In the genomic region with DNA sequence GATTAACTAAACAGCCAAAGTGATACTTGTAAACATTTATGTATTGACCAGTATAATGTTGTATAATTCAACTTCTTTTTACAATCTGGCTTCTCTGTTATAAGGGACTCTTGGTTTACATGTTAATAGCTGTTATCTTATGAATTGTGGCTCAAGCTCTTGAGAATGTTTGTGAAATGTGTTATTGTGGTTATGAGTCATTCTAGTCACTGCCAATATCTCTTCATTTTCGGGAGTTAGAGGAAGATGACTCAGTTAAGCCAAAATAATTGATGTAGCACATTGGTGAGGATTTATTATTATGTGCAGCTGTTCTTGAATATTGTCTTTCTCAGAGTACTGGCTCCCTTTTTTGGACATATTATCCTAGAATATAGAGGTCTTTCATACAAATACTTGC, we compare ENCODE assay signal across 8 cellular contexts.
DNase-seq lines count a peak whose midpoint lies in the region; ATAC-seq lines count a peak whose summit lies in the region.

No MANE protein-coding gene starts in this region.

- no peak overlapping the region for H3K4me3 ChIP-seq in SJCRH30

- H3K27me3 Mint-ChIP-seq in activated T-helper 2 cell treated with anti-CD3 and anti-CD28 coated beads, Interferon-gamma antibody, Interleukin-2, Interleukin-4, amounts not matched to agents 10 μg/mL and 5 μg/mL and 100 μg/mL, durations not matched to agents 14 hours and 24 hours and 36 hours (ENCODE audit: low read depth), result peaks cover 2% of the 10 kb centered on the region

- H3K27ac ChIP-seq in SJCRH30, result peak overlapping the region; percentile 83

- H3K27me3 ChIP-seq in SJCRH30, result no peaks in the 10 kb centered on the region

- no peaks in the 10 kb centered on the region for H3K9me3 Mint-ChIP-seq in activated T-helper 2 cell treated with anti-CD3 and anti-CD28 coated beads, Interferon-gamma antibody, Interleukin-2, Interleukin-4, amounts not matched to agents 10 μg/mL and 5 μg/mL and 100 μg/mL, durations not matched to agents 14 hours and 24 hours and 36 hours

- no peak overlapping the region for H3K27ac Mint-ChIP-seq in activated T-helper 2 cell treated with anti-CD3 and anti-CD28 coated beads, Interferon-gamma antibody, Interleukin-2, Interleukin-4, amounts not matched to agents 10 μg/mL and 5 μg/mL and 100 μg/mL, durations not matched to agents 14 hours and 24 hours and 36 hours

- no peaks in the 10 kb centered on the region for H3K36me3 Mint-ChIP-seq in activated T-helper 2 cell treated with anti-CD3 and anti-CD28 coated beads, Interferon-gamma antibody, Interleukin-2, Interleukin-4, amounts not matched to agents 10 μg/mL and 5 μg/mL and 100 μg/mL, durations not matched to agents 14 hours and 24 hours and 36 hours (ENCODE audit: low read depth)

- H3K9me3 ChIP-seq in SJCRH30 (replicated peaks), result no peaks in the 10 kb centered on the region

- no peaks in the 10 kb centered on the region for H3K36me3 ChIP-seq in SJCRH30

- peaks cover 4% of the 10 kb centered on the region for H3K4me1 Mint-ChIP-seq in activated T-helper 2 cell treated with anti-CD3 and anti-CD28 coated beads, Interferon-gamma antibody, Interleukin-2, Interleukin-4, amounts not matched to agents 10 μg/mL and 5 μg/mL and 100 μg/mL, durations not matched to agents 14 hours and 24 hours and 36 hours (ENCODE audit: low read depth)

- H3K4me1 ChIP-seq in SJCRH30, result peaks cover 40% of the 10 kb centered on the region

- intact Hi-C loops in activated T-helper 2 cell treated with anti-CD3 and anti-CD28 coated beads, Interferon-gamma antibody, Interleukin-2, Interleukin-4, amounts not matched to agents 10 μg/mL and 5 μg/mL and 100 μg/mL, durations not matched to agents 14 hours and 24 hours and 36 hours (cut with micrococcal nuclease), result no loop called here

- DNase-seq in A172 (ENCODE audit: low spot score) (peak; percentile 93), SJCRH30 (peak in 1 of 2 experiments; percentile 85), lung microvascular endothelial cell (ENCODE audit: low read depth in 2 of 2) (peak; percentile 80 to 98)
- no peak for DNase-seq in activated T-cell treated with anti-CD3 and anti-CD28 coated beads, Interleukin-2, amount 50 U/mL, for 48 hours
- DNase-seq in stimulated activated naive CD4-positive, alpha-beta T cell (lab: John Stamatoyannopoulos, UW), result no peak
- no peak for DNase-seq in activated T-helper 2 cell treated with anti-CD3 and anti-CD28 coated beads, Interferon-gamma antibody, Interleukin-2, Interleukin-4, amounts not matched to agents 10 μg/mL and 5 μg/mL and 100 μg/mL, durations not matched to agents 14 hours and 24 hours and 36 hours (ENCODE audit: low spot score)

- ATAC-seq in GM19025 (IDR thresholded peaks at IDR 0.05; ENCODE audit: low read depth, unreplicated experiment) (peak; percentile 88), HG03095 (IDR thresholded peaks at IDR 0.05; ENCODE audit: unreplicated experiment) (peak; percentile 95)

- H3K4me3 Mint-ChIP-seq in activated T-helper 2 cell treated with anti-CD3 and anti-CD28 coated beads, Interferon-gamma antibody, Interleukin-2, Interleukin-4, amounts not matched to agents 10 μg/mL and 5 μg/mL and 100 μg/mL, durations not matched to agents 14 hours and 24 hours and 36 hours (ENCODE audit: low read depth), result no peak overlapping the region

Comparison
In these comparisons a context has a peak if more than half of its experiments do, and no peak if none do; other contexts are left out.
1. DNase-seq: peak in A172 (single experiment) and lung microvascular endothelial cell (2 of 2); none in activated T-cell treated with anti-CD3 and anti-CD28 coated beads, Interleukin-2, amount 50 U/mL, for 48 hours (0 of 2), stimulated activated naive CD4-positive, alpha-beta T cell (0 of 6) and activated T-helper 2 cell treated with anti-CD3 and anti-CD28 coated beads, Interferon-gamma antibody, Interleukin-2, Interleukin-4, amounts not matched to agents 10 μg/mL and 5 μg/mL and 100 μg/mL, durations not matched to agents 14 hours and 24 hours and 36 hours (single experiment).